26 cellular contexts compared by ENCODE assay signal in genomic region chr4:83974111-83974789, GRCh38.
DNase-seq lines count a peak whose midpoint lies in the region; ATAC-seq and TF ChIP-seq lines count a peak whose summit lies in the region.
"Had no signal": no experiment of that assay in that cellular context is flagged by ENCODE, and none has a peak within 500 bp of the region (broad histone marks: within the 10 kb centered on the region; RNA-seq: fewer than 3 reads in every experiment).

No MANE protein-coding gene starts in this region.

- H3K9me3 ChIP-seq in suprapubic skin = no peaks in the 10 kb centered on the region
- H3K9me3 ChIP-seq: ascending aorta, Caco-2, psoas muscle, sigmoid colon, tibial nerve had no signal

- TF ChIP-seq POLR2A in suprapubic skin (IDR thresholded peaks at IDR 0.05) = no peak

- DNase-seq in ELR (ENCODE audit: low read depth) (peak; percentile 76), M059J (ENCODE audit: low read depth) (peak; percentile 15), epithelial cell of esophagus (ENCODE audit: low read depth) (peak; percentile 87), kidney tubule cell (ENCODE audit: low spot score) (peak; percentile 29), suprapubic skin (ENCODE audit: low spot score in 2 of 2) (no peak)
- DNase-seq in stimulated activated naive CD4-positive, alpha-beta T cell treated with Interleukin-2 at 50 U/mL for 16 hours (lab: John Stamatoyannopoulos, UW) = no peak
- DNase-seq: activated T-cell treated with anti-CD3 and anti-CD28 coated beads, Interleukin-2, amount 50 U/mL, for 24 hours; Caco-2; cortex of kidney; DMS53; effector memory CD8-positive, alpha-beta T cell; GF-D8; hippocampal formation; left colon; NCI-H146; NCI-H446; psoas muscle; RPMI8226; sigmoid colon; stimulated activated CD4-positive, alpha-beta T cell treated with anti-CD3 and anti-CD28 coated beads, Interleukin-4, amount 100 ng/mL, for 1 hour; T-helper 1 cell had no signal

- WGBS in suprapubic skin = 26% methylated on average over 1 of the region's 1 CpG

- H3K27me3 ChIP-seq in suprapubic skin = no peaks in the 10 kb centered on the region
- H3K27me3 ChIP-seq: ascending aorta, sigmoid colon, tibial nerve had no signal

- H3K4me3 ChIP-seq in epithelial cell of esophagus (ENCODE audit: low read length) (no peak overlapping the region), suprapubic skin (no peak overlapping the region)
- H3K4me3 ChIP-seq: ascending aorta, psoas muscle, sigmoid colon, tibial nerve had no signal

- no peak overlapping the region for H3K27ac ChIP-seq in suprapubic skin
- H3K27ac ChIP-seq: ascending aorta, C4-2B, psoas muscle, sigmoid colon, tibial nerve had no signal

- TF ChIP-seq CTCF in epithelial cell of esophagus (IDR thresholded peaks at IDR 0.05; ENCODE audit: insufficient read depth, low read depth, low read length, missing control alignments) (no peak), suprapubic skin (IDR thresholded peaks at IDR 0.05) (no peak)

- H3K4me1 ChIP-seq in suprapubic skin = no peaks in the 10 kb centered on the region
- H3K4me1 ChIP-seq: ascending aorta, Caco-2, psoas muscle, sigmoid colon, tibial nerve had no signal

- no peaks in the 10 kb centered on the region for H3K36me3 ChIP-seq in suprapubic skin
- H3K36me3 ChIP-seq: ascending aorta, sigmoid colon, tibial nerve had no signal

- no peak for ATAC-seq in GM19035 (IDR thresholded peaks at IDR 0.05; ENCODE audit: unreplicated experiment)
- ATAC-seq: effector memory CD8-positive, alpha-beta T cell; HepG2; left colon; psoas muscle had no signal

- TF ChIP-seq EP300 in suprapubic skin (IDR thresholded peaks at IDR 0.05) = no peak

Comparison
In these comparisons a context has a peak if more than half of its experiments do, and no peak if none do; other contexts are left out.
1. DNase-seq: peak in ELR (single experiment), M059J (single experiment), epithelial cell of esophagus (single experiment) and kidney tubule cell (single experiment); none in stimulated activated naive CD4-positive, alpha-beta T cell treated with Interleukin-2 at 50 U/mL for 16 hours (single experiment) and suprapubic skin (0 of 2).